In the genomic region with DNA sequence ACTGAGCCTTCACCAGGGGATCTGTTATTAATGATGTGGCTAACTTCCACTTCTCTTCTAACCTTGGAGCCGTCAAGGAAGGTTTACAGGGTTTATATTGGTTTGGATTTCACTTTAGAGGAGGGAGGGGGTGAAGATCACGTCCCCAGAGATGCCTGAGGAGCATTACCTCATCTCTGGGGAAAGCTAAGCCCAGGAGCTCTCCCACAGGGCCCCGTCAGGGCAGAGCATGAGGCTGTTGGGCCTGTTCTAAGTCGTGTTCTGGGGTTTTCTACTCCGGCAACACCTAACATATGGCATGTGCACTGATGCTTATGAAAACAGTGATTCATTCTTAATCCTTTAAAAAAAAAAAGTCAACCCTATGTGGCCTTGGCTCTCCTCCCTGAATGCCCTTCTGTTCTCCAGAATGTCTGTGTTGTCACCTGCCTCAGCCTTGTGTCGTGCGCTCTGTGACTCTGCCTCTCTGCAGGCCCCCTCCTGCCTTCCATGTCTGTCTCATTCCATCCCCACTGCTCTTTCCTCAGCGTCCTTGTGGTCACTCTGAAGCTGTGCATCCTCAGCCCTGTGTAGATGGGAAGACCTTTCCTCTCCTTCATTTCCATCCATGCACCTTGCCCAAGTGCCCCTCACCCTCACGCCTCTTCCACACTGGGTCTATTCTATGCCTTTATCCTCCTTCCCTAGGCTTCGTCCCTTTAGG, we compare ENCODE assay signal across 10 cellular contexts.
DNase-seq lines count a peak whose midpoint lies in the region; ATAC-seq and TF ChIP-seq lines count a peak whose summit lies in the region.
"Had no signal": no experiment of that assay in that cellular context is flagged by ENCODE, and none has a peak within 500 bp of the region (broad histone marks: within the 10 kb centered on the region; RNA-seq: fewer than 3 reads in every experiment).

No MANE protein-coding gene starts in this region.

- no peaks in the 10 kb centered on the region for H3K36me3 ChIP-seq in MG63
- no peaks in the 10 kb centered on the region for H3K36me3 ChIP-seq in neuronal stem cell (replicated peaks in 1 of 2; ENCODE audit: control insufficient read depth in 2 of 2, insufficient read depth in 2 of 2, low read length in 2 of 2)
- H3K36me3 ChIP-seq in lower lobe of right lung: no peaks in the 10 kb centered on the region

- no peak overlapping the region for H2BK5ac ChIP-seq in neuronal stem cell (ENCODE audit: low read length)

- no peak overlapping the region for H3K27ac Mint-ChIP-seq in endothelial cell (ENCODE audit: unreplicated experiment)

- H3K4ac ChIP-seq in neuronal stem cell (ENCODE audit: low read length): no peak overlapping the region

- H2AK5ac ChIP-seq in neuronal stem cell (ENCODE audit: low read depth, low read length): no peak overlapping the region

- DNase-seq in DMS53 treated with DMSO at 0.1 percent for 48 hours (lab: John Stamatoyannopoulos, UW; ENCODE audit: unreplicated experiment): peak; percentile 12
- DNase-seq in MG63: peak; percentile 50
- peak; percentile 98 for DNase-seq in cerebellar cortex (ENCODE audit: low spot score)
- DNase-seq in neuronal stem cell (ENCODE audit: low spot score): no peak
- DNase-seq in lower lobe of right lung: no peak
- DNase-seq in endothelial cell (ENCODE audit: low spot score): no peak
- no peak for DNase-seq in stimulated activated naive CD4-positive, alpha-beta T cell (lab: John Stamatoyannopoulos, UW)
- DNase-seq: foreskin melanocyte, OCI-M1 had no signal

- no peak overlapping the region for H4K91ac ChIP-seq in neuronal stem cell (ENCODE audit: low read depth, low read length, poor library complexity)

- H3K27ac ChIP-seq in neuronal stem cell (replicated peaks; ENCODE audit: low read length): no peak overlapping the region
- no peak overlapping the region for H3K27ac ChIP-seq in lower lobe of right lung

- H2AFZ ChIP-seq in neuronal stem cell (ENCODE audit: low read length): no peak overlapping the region

- no peak overlapping the region for H3K4me3 ChIP-seq in MG63
- no peak overlapping the region for H3K4me3 ChIP-seq in neuronal stem cell (ENCODE audit: low read length in 2 of 2)
- no peak overlapping the region for H3K4me3 ChIP-seq in lower lobe of right lung

- no peak for TF ChIP-seq CTCF in lower lobe of right lung (IDR thresholded peaks at IDR 0.05)
- TF ChIP-seq CTCF in endothelial cell (IDR thresholded peaks at IDR 0.05; ENCODE audit: unreplicated experiment): no peak

- H3K36me3 Mint-ChIP-seq in endothelial cell (ENCODE audit: low read depth, unreplicated experiment): no peaks in the 10 kb centered on the region

- H2BK15ac ChIP-seq in neuronal stem cell (ENCODE audit: low read length): no peak overlapping the region

- H3K9me3 ChIP-seq in MG63: no peaks in the 10 kb centered on the region
- H3K9me3 ChIP-seq in neuronal stem cell (replicated peaks in 1 of 2; ENCODE audit: control insufficient read depth in 2 of 2, insufficient read depth in 1 of 2, low read depth in 1 of 2, low read length in 2 of 2): no peaks in the 10 kb centered on the region
- no peaks in the 10 kb centered on the region for H3K9me3 ChIP-seq in lower lobe of right lung

- H3K4me1 ChIP-seq in neuronal stem cell (ENCODE audit: control insufficient read depth in 2 of 2, insufficient read depth in 1 of 2, low read depth in 1 of 2, low read length in 2 of 2) (peaks cover 0 to 6% of the 10 kb centered on the region in 2 donors), lower lobe of right lung (no peaks in the 10 kb centered on the region)

- H3K79me1 ChIP-seq in neuronal stem cell (ENCODE audit: low read depth, low read length): no peaks in the 10 kb centered on the region

- no peak overlapping the region for H3K4me3 Mint-ChIP-seq in endothelial cell (ENCODE audit: unreplicated experiment)

- ATAC-seq in lower lobe of right lung (no peak), HG03354 (IDR thresholded peaks at IDR 0.05; ENCODE audit: poor library complexity, severe bottlenecking, unreplicated experiment) (no peak)

- intact Hi-C loops in lower lobe of right lung (cut with DNase I): no loop called here

- peak overlapping the region; percentile 4 for H3K18ac ChIP-seq in neuronal stem cell (ENCODE audit: low read length)

- no peak overlapping the region for H2BK12ac ChIP-seq in neuronal stem cell (ENCODE audit: low read length)

- no peaks in the 10 kb centered on the region for H3K9me3 Mint-ChIP-seq in endothelial cell (ENCODE audit: unreplicated experiment)

- H3K23ac ChIP-seq in neuronal stem cell (ENCODE audit: low read depth, low read length, poor library complexity): no peak overlapping the region

- H2BK120ac ChIP-seq in neuronal stem cell (ENCODE audit: low read depth, low read length): no peak overlapping the region

- whole genome bisulfite sequencing in neuronal stem cell (ENCODE audit: extremely low coverage in 2 of 2, insufficient read length in 2 of 2, insufficient replicate concordance in 1 of 2), 2 donors: no CpG with 5 or more reads among the region's 10 CpGs

- no peak overlapping the region for H4K8ac ChIP-seq in neuronal stem cell (ENCODE audit: low read depth, low read length)

- no peaks in the 10 kb centered on the region for H3K4me1 Mint-ChIP-seq in endothelial cell (ENCODE audit: unreplicated experiment)

- H3K14ac ChIP-seq in neuronal stem cell (ENCODE audit: low read length): no peak overlapping the region

- H3K9ac ChIP-seq in neuronal stem cell (ENCODE audit: low read depth, low read length, poor library complexity): no peak overlapping the region

- no peaks in the 10 kb centered on the region for H3K27me3 Mint-ChIP-seq in endothelial cell (ENCODE audit: unreplicated experiment)

- H3K27me3 ChIP-seq in MG63 (no peaks in the 10 kb centered on the region), neuronal stem cell (ENCODE audit: control insufficient read depth in 3 of 3, insufficient read depth in 3 of 3, low read depth in 1 of 3, low read length in 3 of 3) (peaks cover 0 to 5% (median 0%) of the 10 kb centered on the region in 3 experiments), lower lobe of right lung (ENCODE audit: low read depth) (no peaks in the 10 kb centered on the region)

- no peak overlapping the region for H3K4me2 ChIP-seq in neuronal stem cell (ENCODE audit: insufficient read depth, low read length, poor library complexity, severe bottlenecking)

Comparison
In these comparisons a context has a peak if more than half of its experiments do, and no peak if none do; other contexts are left out.
1. DNase-seq: peak in DMS53 treated with DMSO at 0.1 percent for 48 hours (single experiment), MG63 (single experiment) and cerebellar cortex (single experiment); none in neuronal stem cell (single experiment), lower lobe of right lung (single experiment), endothelial cell (single experiment) and stimulated activated naive CD4-positive, alpha-beta T cell (0 of 6).